Comparison of ENCODE assay signal across 1 cellular context in genomic region chrX:48813605-48814004, GRCh38.
TF ChIP-seq lines count a peak whose summit lies in the region.

No MANE protein-coding gene starts in this region.

TF ChIP-seq in GM23338, 12 proteins besides CTCF, POLR2A, EP300 and RAD21 (continued from another document):
- TF ChIP-seq REST (IDR thresholded peaks at IDR 0.05; ENCODE audit: unreplicated experiment): no peak
- TF ChIP-seq ZNF114 (CRISPR knock-in tag; IDR thresholded peaks at IDR 0.05): no peak
- TF ChIP-seq EZH2phosphoT487 (IDR thresholded peaks at IDR 0.05; ENCODE audit: unreplicated experiment): no peak
- no peak for TF ChIP-seq CREB1 (CRISPR knock-in tag; IDR thresholded peaks at IDR 0.05; ENCODE audit: low read depth)
- TF ChIP-seq STAT1 (IDR thresholded peaks at IDR 0.05; ENCODE audit: unreplicated experiment): no peak
- no peak for TF ChIP-seq ZNF331 (CRISPR knock-in tag; IDR thresholded peaks at IDR 0.05; ENCODE audit: low read depth)
- no peak for TF ChIP-seq POLR2AphosphoS5 (IDR thresholded peaks at IDR 0.05; ENCODE audit: low read depth)
- TF ChIP-seq ETS1 (IDR thresholded peaks at IDR 0.05): no peak
- TF ChIP-seq EZH2 (IDR thresholded peaks at IDR 0.05; ENCODE audit: low read depth, unreplicated experiment): no peak
- TF ChIP-seq JUNB (IDR thresholded peaks at IDR 0.05; ENCODE audit: unreplicated experiment): no peak
TF ChIP-seq in GM23338: peak in this region for 0.
